Comparison of ENCODE assay signal across 8 cellular contexts in the genomic region with DNA sequence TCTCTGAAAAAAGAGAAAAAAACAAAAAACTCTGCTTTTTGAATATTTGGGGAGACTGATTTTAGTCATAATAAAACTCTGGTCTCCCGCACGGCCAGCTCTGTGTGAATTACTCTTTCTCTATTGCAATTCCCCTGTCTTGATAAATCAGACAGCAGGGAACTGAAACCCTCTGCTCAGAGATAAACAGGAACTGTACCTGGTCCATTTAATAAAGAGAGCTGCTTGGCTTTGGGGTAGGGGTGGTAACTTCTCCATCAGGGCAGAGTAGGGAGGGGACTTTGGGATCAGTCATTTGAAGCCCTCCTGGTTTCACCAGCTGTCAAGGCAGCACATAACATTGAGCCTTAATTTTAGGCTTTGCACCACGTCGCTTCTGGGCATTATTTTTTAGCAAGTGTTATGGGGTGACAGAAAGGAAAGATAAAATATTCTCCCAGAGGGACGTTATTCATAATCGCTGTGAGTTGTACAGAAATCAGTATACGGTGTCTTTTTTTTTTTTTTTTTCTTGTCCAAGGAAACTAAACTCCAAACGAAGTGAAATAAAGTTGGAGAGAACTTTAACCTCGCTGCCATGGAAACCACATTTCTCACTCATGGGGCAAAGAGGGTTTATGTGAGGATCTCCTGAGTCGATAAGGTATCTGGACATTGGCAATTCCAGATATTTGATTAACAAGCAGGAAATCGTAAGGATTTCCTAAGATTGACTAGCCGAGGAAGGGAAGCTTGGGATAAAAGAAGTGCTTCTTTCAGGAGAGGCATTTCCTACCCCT.
"Had no signal": no experiment of that assay in that cellular context is flagged by ENCODE, and none has a peak within 500 bp of the region (broad histone marks: within the 10 kb centered on the region; RNA-seq: fewer than 3 reads in every experiment).

No MANE protein-coding gene starts in this region.

- H3K36me3 ChIP-seq: heart right ventricle, stomach had no signal

- DNase-seq: activated CD4-positive, alpha-beta memory T cell treated with anti-CD3 and anti-CD28 coated beads, Interleukin-2, amount 10 ng/mL, durations not matched to agents 7 days and 5 days; effector CD4-positive, alpha-beta T cell; foreskin melanocyte; heart right ventricle; islet precursor cell; stimulated activated CD4-positive, alpha-beta T cell treated with anti-CD3 and anti-CD28 coated beads, Interleukin-4, amount 100 ng/mL, for 4 hours; stomach had no signal

- H3K27me3 ChIP-seq: stomach had no signal

- H3K4me3 ChIP-seq: coronary artery, heart right ventricle, stomach had no signal

- H3K27ac ChIP-seq: coronary artery, heart right ventricle, stomach had no signal

- H3K4me1 ChIP-seq: stomach had no signal

- H3K9me3 ChIP-seq: heart right ventricle, stomach had no signal

- ATAC-seq: heart right ventricle had no signal
